Comparison of ENCODE assay signal across 1 cellular context in genomic region chr14:20578784-20579502, GRCh38.
TF ChIP-seq lines count a peak whose summit lies in the region.

No MANE protein-coding gene starts in this region.

TF ChIP-seq in K562, 482 proteins besides CTCF, POLR2A, EP300 and RAD21 (continues in another document):
- TF ChIP-seq NR2C1 (IDR thresholded peaks at IDR 0.05) (peak; percentile 89), NR2C1 (tag; IDR thresholded peaks at IDR 0.05) (peak; percentile 93), GABPB1 (CRISPR knock-in tag; IDR thresholded peaks at IDR 0.05) (no peak), KDM4B (IDR thresholded peaks at IDR 0.05; ENCODE audit: borderline replicate concordance in 2 of 2, low read depth in 1 of 2) (no peak), ZNF395 (CRISPR knock-in tag; IDR thresholded peaks at IDR 0.05) (0 out of 2 replicates have a peak, but pooled peaks have one; percentile 49), TGIF2 (CRISPR knock-in tag; IDR thresholded peaks at IDR 0.05) (no peak), OTX1 (CRISPR knock-in tag; IDR thresholded peaks at IDR 0.05) (no peak), CBFA2T3 (IDR thresholded peaks at IDR 0.05) (peak; percentile 47; the same call in 1 of the 2 replicates), ZKSCAN8 (CRISPR knock-in tag; IDR thresholded peaks at IDR 0.05) (no peak), CTBP1 (IDR thresholded peaks at IDR 0.05; ENCODE audit: borderline replicate concordance) (peak; percentile 9; the same call in 1 of the 2 replicates), CXXC5 (CRISPR knock-in tag; IDR thresholded peaks at IDR 0.05) (peak; percentile 35), NCOA4 (IDR thresholded peaks at IDR 0.05; ENCODE audit: partially characterized antibody) (no peak), MAFF (IDR thresholded peaks at IDR 0.05; ENCODE audit: low read length) (no peak), ZKSCAN3 (CRISPR knock-in tag; IDR thresholded peaks at IDR 0.05) (no peak), CREB1 (IDR thresholded peaks at IDR 0.05) (no peak), CREB1 (CRISPR knock-in tag; IDR thresholded peaks at IDR 0.05) (no peak), ZNF217 (CRISPR knock-in tag; IDR thresholded peaks at IDR 0.05) (no peak), TCF3 (CRISPR knock-in tag; IDR thresholded peaks at IDR 0.05) (peak; percentile 18; the same call in 1 of the 2 replicates), GATAD2B (IDR thresholded peaks at IDR 0.05; ENCODE audit: borderline replicate concordance) (no peak), ID3 (CRISPR knock-in tag; IDR thresholded peaks at IDR 0.05) (no peak), ID3 (tag; IDR thresholded peaks at IDR 0.05) (peak; percentile 64; the same call in 1 of the 2 replicates), MXI1 (IDR thresholded peaks at IDR 0.05; ENCODE audit: low read depth, low read length) (no peak), NRF1 (conservative IDR thresholded peaks at IDR 0.05 in 1 of 2, IDR thresholded peaks at IDR 0.05 in 1 of 2) (no peak), PTBP1 (IDR thresholded peaks at IDR 0.05; ENCODE audit: low read depth, low read length) (no peak), MEIS2 (IDR thresholded peaks at IDR 0.05; ENCODE audit: partially characterized antibody) (peak; percentile 26), BRD4 (IDR thresholded peaks at IDR 0.05) (no peak), SRSF3 (IDR thresholded peaks at IDR 0.05; ENCODE audit: insufficient read depth, low read length) (no peak), GABPA (tag; conservative IDR thresholded peaks at IDR 0.05; ENCODE audit: low read depth) (peak; percentile 18; the same call in 1 of the 2 replicates), DMBX1 (CRISPR knock-in tag; IDR thresholded peaks at IDR 0.05; ENCODE audit: borderline replicate concordance) (peak; percentile 67; the same call in 1 of the 2 replicates)
- TF ChIP-seq, protein P1, sequence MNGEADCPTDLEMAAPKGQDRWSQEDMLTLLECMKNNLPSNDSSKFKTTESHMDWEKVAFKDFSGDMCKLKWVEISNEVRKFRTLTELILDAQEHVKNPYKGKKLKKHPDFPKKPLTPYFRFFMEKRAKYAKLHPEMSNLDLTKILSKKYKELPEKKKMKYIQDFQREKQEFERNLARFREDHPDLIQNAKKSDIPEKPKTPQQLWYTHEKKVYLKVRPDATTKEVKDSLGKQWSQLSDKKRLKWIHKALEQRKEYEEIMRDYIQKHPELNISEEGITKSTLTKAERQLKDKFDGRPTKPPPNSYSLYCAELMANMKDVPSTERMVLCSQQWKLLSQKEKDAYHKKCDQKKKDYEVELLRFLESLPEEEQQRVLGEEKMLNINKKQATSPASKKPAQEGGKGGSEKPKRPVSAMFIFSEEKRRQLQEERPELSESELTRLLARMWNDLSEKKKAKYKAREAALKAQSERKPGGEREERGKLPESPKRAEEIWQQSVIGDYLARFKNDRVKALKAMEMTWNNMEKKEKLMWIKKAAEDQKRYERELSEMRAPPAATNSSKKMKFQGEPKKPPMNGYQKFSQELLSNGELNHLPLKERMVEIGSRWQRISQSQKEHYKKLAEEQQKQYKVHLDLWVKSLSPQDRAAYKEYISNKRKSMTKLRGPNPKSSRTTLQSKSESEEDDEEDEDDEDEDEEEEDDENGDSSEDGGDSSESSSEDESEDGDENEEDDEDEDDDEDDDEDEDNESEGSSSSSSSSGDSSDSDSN (IDR thresholded peaks at IDR 0.05; ENCODE audit: borderline replicate concordance in 1 of 2, low read depth in 2 of 2, low read length in 2 of 2): 0 out of 4 replicates have a peak, but pooled peaks of 1 of the 2 experiments have one; percentile 34
- TF ChIP-seq, protein P2, sequence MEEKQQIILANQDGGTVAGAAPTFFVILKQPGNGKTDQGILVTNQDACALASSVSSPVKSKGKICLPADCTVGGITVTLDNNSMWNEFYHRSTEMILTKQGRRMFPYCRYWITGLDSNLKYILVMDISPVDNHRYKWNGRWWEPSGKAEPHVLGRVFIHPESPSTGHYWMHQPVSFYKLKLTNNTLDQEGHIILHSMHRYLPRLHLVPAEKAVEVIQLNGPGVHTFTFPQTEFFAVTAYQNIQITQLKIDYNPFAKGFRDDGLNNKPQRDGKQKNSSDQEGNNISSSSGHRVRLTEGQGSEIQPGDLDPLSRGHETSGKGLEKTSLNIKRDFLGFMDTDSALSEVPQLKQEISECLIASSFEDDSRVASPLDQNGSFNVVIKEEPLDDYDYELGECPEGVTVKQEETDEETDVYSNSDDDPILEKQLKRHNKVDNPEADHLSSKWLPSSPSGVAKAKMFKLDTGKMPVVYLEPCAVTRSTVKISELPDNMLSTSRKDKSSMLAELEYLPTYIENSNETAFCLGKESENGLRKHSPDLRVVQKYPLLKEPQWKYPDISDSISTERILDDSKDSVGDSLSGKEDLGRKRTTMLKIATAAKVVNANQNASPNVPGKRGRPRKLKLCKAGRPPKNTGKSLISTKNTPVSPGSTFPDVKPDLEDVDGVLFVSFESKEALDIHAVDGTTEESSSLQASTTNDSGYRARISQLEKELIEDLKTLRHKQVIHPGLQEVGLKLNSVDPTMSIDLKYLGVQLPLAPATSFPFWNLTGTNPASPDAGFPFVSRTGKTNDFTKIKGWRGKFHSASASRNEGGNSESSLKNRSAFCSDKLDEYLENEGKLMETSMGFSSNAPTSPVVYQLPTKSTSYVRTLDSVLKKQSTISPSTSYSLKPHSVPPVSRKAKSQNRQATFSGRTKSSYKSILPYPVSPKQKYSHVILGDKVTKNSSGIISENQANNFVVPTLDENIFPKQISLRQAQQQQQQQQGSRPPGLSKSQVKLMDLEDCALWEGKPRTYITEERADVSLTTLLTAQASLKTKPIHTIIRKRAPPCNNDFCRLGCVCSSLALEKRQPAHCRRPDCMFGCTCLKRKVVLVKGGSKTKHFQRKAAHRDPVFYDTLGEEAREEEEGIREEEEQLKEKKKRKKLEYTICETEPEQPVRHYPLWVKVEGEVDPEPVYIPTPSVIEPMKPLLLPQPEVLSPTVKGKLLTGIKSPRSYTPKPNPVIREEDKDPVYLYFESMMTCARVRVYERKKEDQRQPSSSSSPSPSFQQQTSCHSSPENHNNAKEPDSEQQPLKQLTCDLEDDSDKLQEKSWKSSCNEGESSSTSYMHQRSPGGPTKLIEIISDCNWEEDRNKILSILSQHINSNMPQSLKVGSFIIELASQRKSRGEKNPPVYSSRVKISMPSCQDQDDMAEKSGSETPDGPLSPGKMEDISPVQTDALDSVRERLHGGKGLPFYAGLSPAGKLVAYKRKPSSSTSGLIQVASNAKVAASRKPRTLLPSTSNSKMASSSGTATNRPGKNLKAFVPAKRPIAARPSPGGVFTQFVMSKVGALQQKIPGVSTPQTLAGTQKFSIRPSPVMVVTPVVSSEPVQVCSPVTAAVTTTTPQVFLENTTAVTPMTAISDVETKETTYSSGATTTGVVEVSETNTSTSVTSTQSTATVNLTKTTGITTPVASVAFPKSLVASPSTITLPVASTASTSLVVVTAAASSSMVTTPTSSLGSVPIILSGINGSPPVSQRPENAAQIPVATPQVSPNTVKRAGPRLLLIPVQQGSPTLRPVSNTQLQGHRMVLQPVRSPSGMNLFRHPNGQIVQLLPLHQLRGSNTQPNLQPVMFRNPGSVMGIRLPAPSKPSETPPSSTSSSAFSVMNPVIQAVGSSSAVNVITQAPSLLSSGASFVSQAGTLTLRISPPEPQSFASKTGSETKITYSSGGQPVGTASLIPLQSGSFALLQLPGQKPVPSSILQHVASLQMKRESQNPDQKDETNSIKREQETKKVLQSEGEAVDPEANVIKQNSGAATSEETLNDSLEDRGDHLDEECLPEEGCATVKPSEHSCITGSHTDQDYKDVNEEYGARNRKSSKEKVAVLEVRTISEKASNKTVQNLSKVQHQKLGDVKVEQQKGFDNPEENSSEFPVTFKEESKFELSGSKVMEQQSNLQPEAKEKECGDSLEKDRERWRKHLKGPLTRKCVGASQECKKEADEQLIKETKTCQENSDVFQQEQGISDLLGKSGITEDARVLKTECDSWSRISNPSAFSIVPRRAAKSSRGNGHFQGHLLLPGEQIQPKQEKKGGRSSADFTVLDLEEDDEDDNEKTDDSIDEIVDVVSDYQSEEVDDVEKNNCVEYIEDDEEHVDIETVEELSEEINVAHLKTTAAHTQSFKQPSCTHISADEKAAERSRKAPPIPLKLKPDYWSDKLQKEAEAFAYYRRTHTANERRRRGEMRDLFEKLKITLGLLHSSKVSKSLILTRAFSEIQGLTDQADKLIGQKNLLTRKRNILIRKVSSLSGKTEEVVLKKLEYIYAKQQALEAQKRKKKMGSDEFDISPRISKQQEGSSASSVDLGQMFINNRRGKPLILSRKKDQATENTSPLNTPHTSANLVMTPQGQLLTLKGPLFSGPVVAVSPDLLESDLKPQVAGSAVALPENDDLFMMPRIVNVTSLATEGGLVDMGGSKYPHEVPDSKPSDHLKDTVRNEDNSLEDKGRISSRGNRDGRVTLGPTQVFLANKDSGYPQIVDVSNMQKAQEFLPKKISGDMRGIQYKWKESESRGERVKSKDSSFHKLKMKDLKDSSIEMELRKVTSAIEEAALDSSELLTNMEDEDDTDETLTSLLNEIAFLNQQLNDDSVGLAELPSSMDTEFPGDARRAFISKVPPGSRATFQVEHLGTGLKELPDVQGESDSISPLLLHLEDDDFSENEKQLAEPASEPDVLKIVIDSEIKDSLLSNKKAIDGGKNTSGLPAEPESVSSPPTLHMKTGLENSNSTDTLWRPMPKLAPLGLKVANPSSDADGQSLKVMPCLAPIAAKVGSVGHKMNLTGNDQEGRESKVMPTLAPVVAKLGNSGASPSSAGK (IDR thresholded peaks at IDR 0.05): peak; percentile 52
- TF ChIP-seq, protein P3, sequence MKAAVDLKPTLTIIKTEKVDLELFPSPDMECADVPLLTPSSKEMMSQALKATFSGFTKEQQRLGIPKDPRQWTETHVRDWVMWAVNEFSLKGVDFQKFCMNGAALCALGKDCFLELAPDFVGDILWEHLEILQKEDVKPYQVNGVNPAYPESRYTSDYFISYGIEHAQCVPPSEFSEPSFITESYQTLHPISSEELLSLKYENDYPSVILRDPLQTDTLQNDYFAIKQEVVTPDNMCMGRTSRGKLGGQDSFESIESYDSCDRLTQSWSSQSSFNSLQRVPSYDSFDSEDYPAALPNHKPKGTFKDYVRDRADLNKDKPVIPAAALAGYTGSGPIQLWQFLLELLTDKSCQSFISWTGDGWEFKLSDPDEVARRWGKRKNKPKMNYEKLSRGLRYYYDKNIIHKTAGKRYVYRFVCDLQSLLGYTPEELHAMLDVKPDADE (conservative IDR thresholded peaks at IDR 0.05; ENCODE audit: control insufficient read depth, low read depth, low read length): no peak
- TF ChIP-seq, protein P4, sequence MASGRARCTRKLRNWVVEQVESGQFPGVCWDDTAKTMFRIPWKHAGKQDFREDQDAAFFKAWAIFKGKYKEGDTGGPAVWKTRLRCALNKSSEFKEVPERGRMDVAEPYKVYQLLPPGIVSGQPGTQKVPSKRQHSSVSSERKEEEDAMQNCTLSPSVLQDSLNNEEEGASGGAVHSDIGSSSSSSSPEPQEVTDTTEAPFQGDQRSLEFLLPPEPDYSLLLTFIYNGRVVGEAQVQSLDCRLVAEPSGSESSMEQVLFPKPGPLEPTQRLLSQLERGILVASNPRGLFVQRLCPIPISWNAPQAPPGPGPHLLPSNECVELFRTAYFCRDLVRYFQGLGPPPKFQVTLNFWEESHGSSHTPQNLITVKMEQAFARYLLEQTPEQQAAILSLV (tag; IDR thresholded peaks at IDR 0.05): no peak
- TF ChIP-seq, protein P5, sequence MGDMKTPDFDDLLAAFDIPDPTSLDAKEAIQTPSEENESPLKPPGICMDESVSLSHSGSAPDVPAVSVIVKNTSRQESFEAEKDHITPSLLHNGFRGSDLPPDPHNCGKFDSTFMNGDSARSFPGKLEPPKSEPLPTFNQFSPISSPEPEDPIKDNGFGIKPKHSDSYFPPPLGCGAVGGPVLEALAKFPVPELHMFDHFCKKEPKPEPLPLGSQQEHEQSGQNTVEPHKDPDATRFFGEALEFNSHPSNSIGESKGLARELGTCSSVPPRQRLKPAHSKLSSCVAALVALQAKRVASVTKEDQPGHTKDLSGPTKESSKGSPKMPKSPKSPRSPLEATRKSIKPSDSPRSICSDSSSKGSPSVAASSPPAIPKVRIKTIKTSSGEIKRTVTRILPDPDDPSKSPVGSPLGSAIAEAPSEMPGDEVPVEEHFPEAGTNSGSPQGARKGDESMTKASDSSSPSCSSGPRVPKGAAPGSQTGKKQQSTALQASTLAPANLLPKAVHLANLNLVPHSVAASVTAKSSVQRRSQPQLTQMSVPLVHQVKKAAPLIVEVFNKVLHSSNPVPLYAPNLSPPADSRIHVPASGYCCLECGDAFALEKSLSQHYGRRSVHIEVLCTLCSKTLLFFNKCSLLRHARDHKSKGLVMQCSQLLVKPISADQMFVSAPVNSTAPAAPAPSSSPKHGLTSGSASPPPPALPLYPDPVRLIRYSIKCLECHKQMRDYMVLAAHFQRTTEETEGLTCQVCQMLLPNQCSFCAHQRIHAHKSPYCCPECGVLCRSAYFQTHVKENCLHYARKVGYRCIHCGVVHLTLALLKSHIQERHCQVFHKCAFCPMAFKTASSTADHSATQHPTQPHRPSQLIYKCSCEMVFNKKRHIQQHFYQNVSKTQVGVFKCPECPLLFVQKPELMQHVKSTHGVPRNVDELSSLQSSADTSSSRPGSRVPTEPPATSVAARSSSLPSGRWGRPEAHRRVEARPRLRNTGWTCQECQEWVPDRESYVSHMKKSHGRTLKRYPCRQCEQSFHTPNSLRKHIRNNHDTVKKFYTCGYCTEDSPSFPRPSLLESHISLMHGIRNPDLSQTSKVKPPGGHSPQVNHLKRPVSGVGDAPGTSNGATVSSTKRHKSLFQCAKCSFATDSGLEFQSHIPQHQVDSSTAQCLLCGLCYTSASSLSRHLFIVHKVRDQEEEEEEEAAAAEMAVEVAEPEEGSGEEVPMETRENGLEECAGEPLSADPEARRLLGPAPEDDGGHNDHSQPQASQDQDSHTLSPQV (IDR thresholded peaks at IDR 0.05): peak; percentile 74
